In genomic region chr3:64220161-64220560, GRCh38 we compare ENCODE assay signal across 11 cellular contexts. TPM values are rescaled to one million over a fixed set of nuclear protein-coding genes. Genes with fewer than 3 reads are reported as not detected.
A peak's percentile ranks its signal among the peaks of the same experiment; 100 is the strongest.
DNase-seq lines count a peak whose midpoint lies in the region; ATAC-seq and TF ChIP-seq lines count a peak whose summit lies in the region.
"Had no signal": no experiment of that assay in that cellular context is flagged by ENCODE, and none has a peak within 500 bp of the region (broad histone marks: within the 10 kb centered on the region; RNA-seq: fewer than 3 reads in every experiment).

No MANE protein-coding gene starts in this region.

- H3K9me3 ChIP-seq in naive thymus-derived CD4-positive, alpha-beta T cell (ENCODE audit: control insufficient read depth in 2 of 3, low read length in 3 of 3): no peaks in the 10 kb centered on the region

- intact Hi-C loops in naive thymus-derived CD4-positive, alpha-beta T cell (cut with micrococcal nuclease): no loop called here

- peak overlapping the region; percentile 21 for H3K27ac ChIP-seq in rectal smooth muscle tissue (ENCODE audit: low read depth, low read length)
- H3K27ac ChIP-seq in naive thymus-derived CD4-positive, alpha-beta T cell (ENCODE audit: low read depth, low read length): no peak overlapping the region
- H3K27ac ChIP-seq: epithelial cell of prostate had no signal

- peaks cover 78% of the 10 kb centered on the region for H3K4me1 ChIP-seq in rectal smooth muscle tissue (ENCODE audit: control insufficient read depth, insufficient read depth, low read length)
- no peaks in the 10 kb centered on the region for H3K4me1 ChIP-seq in naive thymus-derived CD4-positive, alpha-beta T cell (ENCODE audit: control insufficient read depth in 2 of 2, insufficient read depth in 2 of 2, low read length in 2 of 2)

- H3K27ac Mint-ChIP-seq in naive thymus-derived CD4-positive, alpha-beta T cell: no peak overlapping the region
- H3K27ac Mint-ChIP-seq: CD8-positive, alpha-beta memory T cell had no signal

- no peak overlapping the region for H3K4me3 Mint-ChIP-seq in naive thymus-derived CD4-positive, alpha-beta T cell
- H3K4me3 Mint-ChIP-seq: CD8-positive, alpha-beta memory T cell had no signal

- DNase-seq in Daoy (ENCODE audit: low read depth): peak; percentile 47
- DNase-seq in glomerular visceral epithelial cell (ENCODE audit: extremely low spot score): peak; percentile 69
- DNase-seq in HuH-7.5 (ENCODE audit: low spot score): no peak
- DNase-seq in naive thymus-derived CD4-positive, alpha-beta T cell: no peak
- no peak for DNase-seq in RKO (ENCODE audit: low spot score)
- DNase-seq: CD8-positive, alpha-beta memory T cell; NCI-H1092 treated with DMSO at 0.1 percent for 48 hours had no signal

- ATAC-seq in SK-N-SH treated with all-trans-retinoic acid at 6 μM for 48 hours (peak; percentile 48), HG03354 (IDR thresholded peaks at IDR 0.05; ENCODE audit: poor library complexity, severe bottlenecking, unreplicated experiment) (no peak)
- ATAC-seq in naive thymus-derived CD4-positive, alpha-beta T cell: no peak

- H3K9ac ChIP-seq in rectal smooth muscle tissue (ENCODE audit: low read length): no peak overlapping the region

- H3K36me3 Mint-ChIP-seq in naive thymus-derived CD4-positive, alpha-beta T cell: no peaks in the 10 kb centered on the region
- H3K36me3 Mint-ChIP-seq: CD8-positive, alpha-beta memory T cell had no signal

- H3K4me3 ChIP-seq in rectal smooth muscle tissue (ENCODE audit: low read length): no peak overlapping the region
- no peak overlapping the region for H3K4me3 ChIP-seq in naive thymus-derived CD4-positive, alpha-beta T cell (ENCODE audit: low read length)

- H3K27me3 Mint-ChIP-seq in naive thymus-derived CD4-positive, alpha-beta T cell: peaks cover 2 to 16% (median 10%) of the 10 kb centered on the region in 5 donors

- peaks cover 0 to 5% (median 0%) of the 10 kb centered on the region in 11 donors for H3K9me3 Mint-ChIP-seq in naive thymus-derived CD4-positive, alpha-beta T cell

- no peaks in the 10 kb centered on the region for H3K27me3 ChIP-seq in rectal smooth muscle tissue (ENCODE audit: control insufficient read depth, insufficient read depth, low read length)
- no peaks in the 10 kb centered on the region for H3K27me3 ChIP-seq in naive thymus-derived CD4-positive, alpha-beta T cell (ENCODE audit: control insufficient read depth in 2 of 2, insufficient read depth in 2 of 2, low read length in 2 of 2)

- peaks cover 0 to 3% (median 0%) of the 10 kb centered on the region in 7 donors for H3K4me1 Mint-ChIP-seq in naive thymus-derived CD4-positive, alpha-beta T cell
- H3K4me1 Mint-ChIP-seq: CD8-positive, alpha-beta memory T cell had no signal

- CTCF ChIA-PET in naive thymus-derived CD4-positive, alpha-beta T cell (lab: Charles Lee): no interaction called here

- no peaks in the 10 kb centered on the region for H3K36me3 ChIP-seq in rectal smooth muscle tissue (ENCODE audit: control insufficient read depth, insufficient read depth, low read length)
- no peaks in the 10 kb centered on the region for H3K36me3 ChIP-seq in naive thymus-derived CD4-positive, alpha-beta T cell (ENCODE audit: control insufficient read depth in 2 of 3, insufficient read depth in 3 of 3, low read length in 3 of 3)

- POLR2A ChIA-PET in naive thymus-derived CD4-positive, alpha-beta T cell (lab: Charles Lee): no interaction called here

TF ChIP-seq in SK-N-SH treated with all-trans-retinoic acid at 6 μM for 48 hours, 23 proteins besides CTCF, POLR2A, EP300 and RAD21:
- TF ChIP-seq ZFP3 (CRISPR knock-in tag; IDR thresholded peaks at IDR 0.05) (peak; percentile 99), RARB (CRISPR knock-in tag; IDR thresholded peaks at IDR 0.05) (no peak), ZNF70 (CRISPR knock-in tag; IDR thresholded peaks at IDR 0.05) (peak; percentile 92), ISL1 (CRISPR knock-in tag; IDR thresholded peaks at IDR 0.05) (peak; percentile 63), OSR1 (CRISPR knock-in tag; IDR thresholded peaks at IDR 0.05) (no peak)

RNA-seq across cellular contexts. Expression of gene PRICKLE2, which starts 5.1 kb away (rescaled TPM):
- total RNA-seq in Daoy (2014; rRNA removed; shearing (Covaris generic)): 7.9 and 13.0 TPM in 2 replicates
- under 1 TPM in 1 of 5 experiments, not detected in 4; 0.22 TPM for total RNA-seq in naive thymus-derived CD4-positive, alpha-beta T cell
- polyA plus RNA-seq in naive thymus-derived CD4-positive, alpha-beta T cell: not detected
- total RNA-seq: CD8-positive, alpha-beta memory T cell had no signal
- polyA plus RNA-seq: CD8-positive, alpha-beta memory T cell had no signal

Comparison
In these comparisons a context has a peak if more than half of its experiments do, and no peak if none do; other contexts are left out.
1. DNase-seq: peak in Daoy (single experiment) and glomerular visceral epithelial cell (single experiment); none in HuH-7.5 (single experiment), naive thymus-derived CD4-positive, alpha-beta T cell (0 of 9) and RKO (single experiment).